10 cellular contexts compared by ENCODE assay signal in the genomic region with DNA sequence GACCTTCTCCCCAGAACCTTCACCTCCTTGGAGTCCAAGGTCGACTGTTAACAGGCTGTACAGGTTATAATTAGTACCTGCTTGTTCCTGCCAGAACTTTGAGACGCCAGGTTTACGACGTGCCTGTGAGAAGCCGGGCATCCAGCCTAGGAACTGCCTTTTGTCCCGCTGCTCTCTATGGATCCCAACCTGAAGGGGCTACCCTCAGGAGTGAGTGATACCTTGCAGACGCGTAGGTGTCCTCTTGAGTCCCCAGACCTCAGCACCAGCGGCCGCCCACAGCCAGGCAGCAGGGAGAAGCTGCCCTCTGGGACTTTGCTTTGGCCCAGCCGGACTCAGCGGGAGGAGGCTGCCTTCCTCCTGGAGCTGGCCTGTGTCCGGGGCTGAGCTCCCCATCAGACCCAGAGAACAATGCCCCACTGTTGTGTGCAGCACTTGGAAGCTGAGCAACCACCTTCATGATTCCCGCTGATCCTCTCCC. TPM values are rescaled to one million over a fixed set of nuclear protein-coding genes. Genes with fewer than 3 reads are reported as not detected.
A peak's percentile ranks its signal among the peaks of the same experiment; 100 is the strongest.
DNase-seq lines count a peak whose midpoint lies in the region; ATAC-seq and TF ChIP-seq lines count a peak whose summit lies in the region.
"Had no signal": no experiment of that assay in that cellular context is flagged by ENCODE, and none has a peak within 500 bp of the region (broad histone marks: within the 10 kb centered on the region; RNA-seq: fewer than 3 reads in every experiment).

No MANE protein-coding gene starts in this region.

- TF ChIP-seq CTCF in H9 (conservative IDR thresholded peaks at IDR 0.05): no peak

- no peaks in the 10 kb centered on the region for H3K27me3 ChIP-seq in H9 (ENCODE audit: insufficient read depth, low read length)
- no peaks in the 10 kb centered on the region for H3K27me3 ChIP-seq in layer of hippocampus (ENCODE audit: control insufficient read depth, insufficient read depth, low read length)

- H3K9ac ChIP-seq in H9 (ENCODE audit: extremely low read depth, insufficient read length, low read length): no peak overlapping the region

- H4K5ac ChIP-seq in H9 (ENCODE audit: insufficient read length, low read depth, low read length): no peak overlapping the region

- H3K23me2 ChIP-seq in H9 (ENCODE audit: insufficient read length, low read depth, low read length, poor library complexity, severe bottlenecking): no peaks in the 10 kb centered on the region

- H3K4me3 Mint-ChIP-seq in H9: no peak overlapping the region
- H3K4me3 Mint-ChIP-seq in stimulated activated memory B cell treated with anti-CD40 and anti-IgM and Interleukin-4, amounts not matched to agents 10 μg/mL and 1 μg/mL and 100 μg/mL, for 72 hours: no peak overlapping the region
- H3K4me3 Mint-ChIP-seq: endodermal cell had no signal

- H3K27me3 Mint-ChIP-seq in H9 (ENCODE audit: low read depth): peaks cover 13% of the 10 kb centered on the region
- no peaks in the 10 kb centered on the region for H3K27me3 Mint-ChIP-seq in stimulated activated memory B cell treated with anti-CD40 and anti-IgM and Interleukin-4, amounts not matched to agents 10 μg/mL and 1 μg/mL and 100 μg/mL, for 72 hours

- H3K4me2 ChIP-seq in H9 (ENCODE audit: insufficient read depth, insufficient read length, low read length): no peak overlapping the region

- peaks cover 2% of the 10 kb centered on the region for H4K20me1 ChIP-seq in H9 (ENCODE audit: control insufficient read depth, insufficient read depth, insufficient read length)

- H3K27ac ChIP-seq in H9 (ENCODE audit: insufficient read length, low read depth, low read length) (no peak overlapping the region), layer of hippocampus (ENCODE audit: low read depth, low read length) (peak overlapping the region; percentile 94)

- H3T11ph ChIP-seq in H9 (ENCODE audit: low read length): no peak overlapping the region

- no peak overlapping the region for H4K91ac ChIP-seq in H9 (ENCODE audit: insufficient read length, low read depth, low read length)

- H3K56ac ChIP-seq in H9 (ENCODE audit: insufficient read length, low read depth, low read length): no peak overlapping the region

- H4K8ac ChIP-seq in H9 (replicated peaks; ENCODE audit: insufficient read length, low read depth, low read length): no peak overlapping the region

- no peak overlapping the region for H2BK20ac ChIP-seq in H9 (ENCODE audit: low read depth, low read length, poor library complexity, severe bottlenecking)

- H3K4me1 Mint-ChIP-seq in H9: peaks cover 5 to 9% of the 10 kb centered on the region in 2 experiments
- peaks cover 96% of the 10 kb centered on the region for H3K4me1 Mint-ChIP-seq in stimulated activated memory B cell treated with anti-CD40 and anti-IgM and Interleukin-4, amounts not matched to agents 10 μg/mL and 1 μg/mL and 100 μg/mL, for 72 hours

- no peak overlapping the region; a peak in 1 of 7 replicates for H3K27ac Mint-ChIP-seq in H9
- peak overlapping the region; percentile 71 for H3K27ac Mint-ChIP-seq in stimulated activated memory B cell treated with anti-CD40 and anti-IgM and Interleukin-4, amounts not matched to agents 10 μg/mL and 1 μg/mL and 100 μg/mL, for 72 hours
- H3K27ac Mint-ChIP-seq: endodermal cell had no signal

- H3K79me1 ChIP-seq in H9 (ENCODE audit: insufficient read depth, low read depth, low read length, poor library complexity, severe bottlenecking): no peaks in the 10 kb centered on the region

- H3K79me2 ChIP-seq in H9 (ENCODE audit: insufficient read depth, low read length): no peaks in the 10 kb centered on the region

- H3K9me3 ChIP-seq in H9 (ENCODE audit: control insufficient read depth, low read depth, low read length): no peaks in the 10 kb centered on the region

- H3K4me1 ChIP-seq in H9 (ENCODE audit: insufficient read depth, low read length): no peaks in the 10 kb centered on the region

- no peak overlapping the region for H3K18ac ChIP-seq in H9 (ENCODE audit: insufficient read length, low read depth, low read length)

- no peak overlapping the region for H2AK5ac ChIP-seq in H9 (ENCODE audit: insufficient read length, low read length)

- no peak for ATAC-seq in stimulated activated memory B cell treated with anti-CD40 and anti-IgM and Interleukin-4, amounts not matched to agents 10 μg/mL and 1 μg/mL and 100 μg/mL, for 72 hours
- ATAC-seq in GM18517 (IDR thresholded peaks at IDR 0.05; ENCODE audit: unreplicated experiment) (no peak), HG02840 (IDR thresholded peaks at IDR 0.05; ENCODE audit: low FRiP score, unreplicated experiment) (no peak)

- no peaks in the 10 kb centered on the region for H3K36me3 Mint-ChIP-seq in H9 (ENCODE audit: insufficient read depth in 1 of 3, low read depth in 3 of 3)
- H3K36me3 Mint-ChIP-seq in stimulated activated memory B cell treated with anti-CD40 and anti-IgM and Interleukin-4, amounts not matched to agents 10 μg/mL and 1 μg/mL and 100 μg/mL, for 72 hours: peaks cover 30% of the 10 kb centered on the region

- no peak overlapping the region for H2BK12ac ChIP-seq in H9 (ENCODE audit: insufficient read length, low read depth, low read length)

- H2BK15ac ChIP-seq in H9 (ENCODE audit: low read depth, low read length): no peak overlapping the region

- H3K9me3 Mint-ChIP-seq in H9: no peaks in the 10 kb centered on the region
- H3K9me3 Mint-ChIP-seq in stimulated activated memory B cell treated with anti-CD40 and anti-IgM and Interleukin-4, amounts not matched to agents 10 μg/mL and 1 μg/mL and 100 μg/mL, for 72 hours: no peaks in the 10 kb centered on the region
- H3K9me3 Mint-ChIP-seq: endodermal cell had no signal

- DNase-seq in H9 (no peak), anterior cingulate cortex (lab: John Stamatoyannopoulos, UW) (peak in 46 of 58 donors; percentile 24 to 88 (median 70)), COR-L47 (lab: John Stamatoyannopoulos, UW) (no peak), SW480 (ENCODE audit: low spot score) (no peak)
- DNase-seq: endodermal cell, NCI-H2029 had no signal

- H2BK120ac ChIP-seq in H9 (ENCODE audit: low read depth, low read length, poor library complexity, severe bottlenecking): no peak overlapping the region

- H3K23ac ChIP-seq in H9 (ENCODE audit: insufficient read length, low read depth, low read length): no peak overlapping the region

- H2BK5ac ChIP-seq in H9 (ENCODE audit: insufficient read length, low read length): no peak overlapping the region

- no peak overlapping the region for H3K4ac ChIP-seq in H9 (ENCODE audit: low read depth, low read length)

- no peak overlapping the region for H2AFZ ChIP-seq in H9 (ENCODE audit: low read length)

- WGBS in H9 (ENCODE audit: extremely low coverage, insufficient read length, low lambda C conversion rate): no CpG with 5 or more reads among the region's 14 CpGs

- H3K14ac ChIP-seq in H9 (ENCODE audit: insufficient read depth, low read length): peak overlapping the region; percentile 2; the same call in 1 of the 2 replicates

RNA-seq across cellular contexts. Expression of a gene that starts 16.2 kb away (rescaled TPM):
- 0.11 and 0.13 TPM in 2 replicates for total RNA-seq in H9 (2021)

RNA-seq across cellular contexts. Expression of a gene that starts 34.6 kb away (rescaled TPM):
- 62.2 and 64.0 TPM in 2 replicates for total RNA-seq in H9 (2021)

Comparison
In these comparisons a context has a peak if more than half of its experiments do, and no peak if none do; other contexts are left out.
1. DNase-seq: peak in anterior cingulate cortex (46 of 58); none in H9 (single experiment), COR-L47 (single experiment) and SW480 (single experiment).